ENCODE assay signal across 1 cellular context in the genomic region with DNA sequence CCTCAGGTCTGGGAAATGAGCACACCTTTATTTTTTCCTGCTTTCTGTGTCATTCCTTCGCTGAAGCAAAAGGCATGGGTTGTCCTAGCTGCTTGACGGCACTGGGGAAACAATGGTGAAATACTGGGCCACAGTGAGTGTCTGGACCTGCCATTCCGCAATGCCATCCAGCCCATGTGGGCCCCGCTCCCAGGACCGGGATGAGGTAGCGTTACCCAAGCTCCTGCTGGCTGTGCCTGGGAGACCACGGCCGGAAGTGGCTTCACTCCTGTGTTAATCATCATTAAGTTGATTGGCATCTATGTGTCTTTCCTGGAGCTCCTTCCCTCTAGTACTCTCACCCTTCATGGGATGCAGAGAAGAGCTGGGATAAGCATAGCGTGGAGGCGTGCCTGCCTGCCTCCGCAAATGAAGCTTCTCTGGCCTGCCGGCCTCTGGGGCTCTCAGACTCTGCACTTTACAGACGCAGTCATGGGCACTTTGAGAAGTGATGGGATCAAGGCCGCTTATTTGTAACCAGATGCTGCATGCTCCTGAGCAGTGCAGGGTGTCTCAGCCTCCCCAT.
TF ChIP-seq lines count a peak whose summit lies in the region.

No MANE protein-coding gene starts in this region.

TF ChIP-seq in K562, 482 proteins besides CTCF, POLR2A, EP300 and RAD21:
- TF ChIP-seq ETV1 (tag; conservative IDR thresholded peaks at IDR 0.05; ENCODE audit: low read depth) (peak; percentile 32; the same call in 1 of the 2 replicates), TCF7L2 (IDR thresholded peaks at IDR 0.05; ENCODE audit: low read depth, low read length) (no peak)
